In genomic region chr6:146700078-146700686, GRCh38 we compare ENCODE assay signal across 8 cellular contexts.
DNase-seq lines count a peak whose midpoint lies in the region; ATAC-seq and TF ChIP-seq lines count a peak whose summit lies in the region.

No MANE protein-coding gene starts in this region.

- no peaks in the 10 kb centered on the region for H3K79me2 ChIP-seq in GM23248 (ENCODE audit: insufficient read depth)
- no peaks in the 10 kb centered on the region for H3K79me2 ChIP-seq in Karpas-422 (ENCODE audit: low read length)
- H3K79me2 ChIP-seq in OCI-LY7 (ENCODE audit: insufficient read depth, low read depth, low read length): no peaks in the 10 kb centered on the region

- no peak for DNase-seq in activated CD4-positive, CD25-positive, alpha-beta regulatory T cell (lab: John Stamatoyannopoulos, UW)
- peak; percentile 91 for DNase-seq in GM23248
- DNase-seq in Karpas-422: peak; percentile 90
- DNase-seq in OCI-LY7 (ENCODE audit: low spot score): peak; percentile 62
- peak; percentile 80 for DNase-seq in amniotic epithelial cell (ENCODE audit: low read depth)
- DNase-seq in right atrium auricular region (ENCODE audit: low spot score): peak; percentile 82
- DNase-seq in retina: peak; percentile 56

- WGBS in GM23248 (ENCODE audit: low coverage in 1 of 2, low lambda C conversion rate in 2 of 2, missing lambda C conversion rate in 2 of 2), 2 experiments: 22 to 26% methylated on average over 6 of the region's 6 CpGs

- BruUV-seq in OCI-LY7 (replicated peaks; lab: Mats Ljungman, UMichigan): no TSS peak

- no peaks in the 10 kb centered on the region for H3K36me3 ChIP-seq in GM23248 (ENCODE audit: low read depth)
- H3K36me3 ChIP-seq in Karpas-422 (ENCODE audit: insufficient read depth, low read length): no peaks in the 10 kb centered on the region
- H3K36me3 ChIP-seq in OCI-LY7 (ENCODE audit: insufficient read depth, low read length): no peaks in the 10 kb centered on the region
- no peaks in the 10 kb centered on the region for H3K36me3 ChIP-seq in right atrium auricular region

- POLR2A ChIA-PET in OCI-LY7 (lab: Charles Lee): no interaction called here

- H3K4me2 ChIP-seq in GM23248 (ENCODE audit: unreplicated experiment) (no peak overlapping the region), Karpas-422 (ENCODE audit: low read depth, low read length, poor library complexity, severe bottlenecking) (no peak overlapping the region), OCI-LY7 (ENCODE audit: low read length) (no peak overlapping the region)

- intact Hi-C loops in OCI-LY7 (cut with micrococcal nuclease; ENCODE audit: unreplicated experiment): loop anchor here (5.0 to 10.0 kb wide), 2 partner anchors 773 to 935 kb away; no protein-coding TSS in a partner anchor

- ATAC-seq in activated CD4-positive, CD25-positive, alpha-beta regulatory T cell treated with anti-CD3 and anti-CD28 coated beads, Interleukin-2, amount 50 U/mL, for 24 hours: peak; percentile 27 to 53

- H2AFZ ChIP-seq in GM23248 (no peak overlapping the region), Karpas-422 (ENCODE audit: low read length) (no peak overlapping the region), OCI-LY7 (ENCODE audit: low read length) (no peak overlapping the region)

- H3K27me3 ChIP-seq in GM23248 (replicated peaks; ENCODE audit: insufficient read depth): no peaks in the 10 kb centered on the region
- no peaks in the 10 kb centered on the region for H3K27me3 ChIP-seq in Karpas-422 (ENCODE audit: low read length)
- H3K27me3 ChIP-seq in right atrium auricular region: no peaks in the 10 kb centered on the region

- H3K4me3 ChIP-seq in GM23248: no peak overlapping the region
- H3K4me3 ChIP-seq in Karpas-422 (ENCODE audit: low read length): no peak overlapping the region
- no peak overlapping the region for H3K4me3 ChIP-seq in OCI-LY7 (ENCODE audit: low read depth, low read length, poor library complexity, severe bottlenecking)
- H3K4me3 ChIP-seq in right atrium auricular region: no peak overlapping the region

- H3K9me2 ChIP-seq in GM23248 (ENCODE audit: insufficient read depth) (no peaks in the 10 kb centered on the region), Karpas-422 (replicated peaks; ENCODE audit: insufficient read depth, low read length) (no peaks in the 10 kb centered on the region), OCI-LY7 (ENCODE audit: insufficient read depth, low read length) (no peaks in the 10 kb centered on the region)

- in situ Hi-C loops in GM23248 (cut with MboI): no loop called here

- no peak overlapping the region for H3K9ac ChIP-seq in GM23248
- H3K9ac ChIP-seq in Karpas-422 (ENCODE audit: low read length): no peak overlapping the region

- H3F3A ChIP-seq in GM23248 (ENCODE audit: insufficient read depth): no peaks in the 10 kb centered on the region

- peak; percentile 90 for TF ChIP-seq CTCF in OCI-LY7 (conservative IDR thresholded peaks at IDR 0.05; ENCODE audit: low read length)
- peak; percentile 68 to 82 for TF ChIP-seq CTCF in right atrium auricular region (IDR thresholded peaks at IDR 0.05)

- H3K9me3 ChIP-seq in GM23248 (ENCODE audit: low read depth): no peaks in the 10 kb centered on the region
- no peaks in the 10 kb centered on the region for H3K9me3 ChIP-seq in Karpas-422 (ENCODE audit: low read length)
- H3K9me3 ChIP-seq in OCI-LY7 (ENCODE audit: low read length): no peaks in the 10 kb centered on the region
- no peaks in the 10 kb centered on the region for H3K9me3 ChIP-seq in right atrium auricular region

- H3K4me1 ChIP-seq in GM23248 (ENCODE audit: insufficient read depth) (no peaks in the 10 kb centered on the region), Karpas-422 (ENCODE audit: low read length) (0 out of 2 replicates have a peak, but pooled peaks cover 3% of the 10 kb centered on the region), OCI-LY7 (ENCODE audit: insufficient read depth, low read length, poor library complexity, severe bottlenecking) (no peaks in the 10 kb centered on the region), right atrium auricular region (no peaks in the 10 kb centered on the region)

- CTCF ChIA-PET in OCI-LY7 (lab: Charles Lee; ENCODE audit: unreplicated experiment): no interaction called here

- no peak overlapping the region for H3K27ac ChIP-seq in GM23248
- no peak overlapping the region for H3K27ac ChIP-seq in Karpas-422 (ENCODE audit: low read length)
- H3K27ac ChIP-seq in OCI-LY7 (ENCODE audit: low read depth, low read length, poor library complexity, severe bottlenecking): no peak overlapping the region
- no peak overlapping the region for H3K27ac ChIP-seq in right atrium auricular region

- H4K20me1 ChIP-seq in GM23248 (ENCODE audit: insufficient read depth) (no peaks in the 10 kb centered on the region), Karpas-422 (ENCODE audit: insufficient read depth, low read depth, low read length) (no peaks in the 10 kb centered on the region), OCI-LY7 (ENCODE audit: insufficient read depth, low read length) (no peaks in the 10 kb centered on the region)

Comparison
In these comparisons a context has a peak if more than half of its experiments do, and no peak if none do; other contexts are left out.
1. DNase-seq: peak in GM23248 (single experiment), Karpas-422 (single experiment), OCI-LY7 (single experiment), amniotic epithelial cell (single experiment), right atrium auricular region (single experiment) and retina (single experiment); none in activated CD4-positive, CD25-positive, alpha-beta regulatory T cell (0 of 4).